8 cellular contexts compared by ENCODE assay signal in genomic region chr1:119647228-119647733, GRCh38. TPM values are rescaled to one million over a fixed set of nuclear protein-coding genes. Genes with fewer than 3 reads are reported as not detected.
DNase-seq lines count a peak whose midpoint lies in the region; ATAC-seq lines count a peak whose summit lies in the region.

No MANE protein-coding gene starts in this region.

- H3K4me1 ChIP-seq in skeletal muscle tissue (ENCODE audit: control insufficient read depth in 3 of 3, insufficient read depth in 3 of 3, low read length in 3 of 3) = peaks cover 6 to 16% (median 11%) of the 10 kb centered on the region in 3 donors

- H3K27ac Mint-ChIP-seq in activated CD4-positive, alpha-beta T cell treated with anti-CD3 and anti-CD28 coated beads for 36 hours = no peak overlapping the region
- H3K27ac Mint-ChIP-seq in activated CD4-positive, alpha-beta memory T cell treated with anti-CD3 and anti-CD28 coated beads, Interleukin-2, amount 10 ng/mL, durations not matched to agents 7 days and 5 days = no peak overlapping the region
- no peak overlapping the region for H3K27ac Mint-ChIP-seq in effector memory CD8-positive, alpha-beta T cell

- H3K36me3 ChIP-seq in skeletal muscle tissue (ENCODE audit: control insufficient read depth in 3 of 3, insufficient read depth in 3 of 3, low read length in 3 of 3) = no peaks in the 10 kb centered on the region

- H3K9me3 ChIP-seq in skeletal muscle tissue (ENCODE audit: control insufficient read depth in 3 of 3, low read length in 3 of 3) = no peaks in the 10 kb centered on the region

- CTCF ChIA-PET in activated CD4-positive, alpha-beta T cell treated with anti-CD3 and anti-CD28 coated beads for 36 hours (lab: Charles Lee) = interaction anchor here (0.6 to 1.7 kb wide), 3 partner anchors 9 to 129 kb away, joined by 3 to 6 read pairs (median 3); no protein-coding TSS in a partner anchor
- CTCF ChIA-PET in activated CD4-positive, alpha-beta memory T cell treated with anti-CD3 and anti-CD28 coated beads, Interleukin-2, amount 10 ng/mL, durations not matched to agents 7 days and 5 days (lab: Charles Lee) = interaction anchor here (2.1 kb wide), 1 partner anchor 29 kb away, joined by 19 read pairs; no protein-coding TSS in a partner anchor

- intact Hi-C loops in activated CD4-positive, alpha-beta T cell treated with anti-CD3 and anti-CD28 coated beads for 36 hours (cut with DNase I, micrococcal nuclease) = loop anchor here in 1 of 2 experiments (5.0 kb wide), 1 partner anchor 65 kb away; the partner anchor contains the start of gene PHGDH
- intact Hi-C loops in left ventricle myocardium superior (cut with micrococcal nuclease) = no loop called here

- H3K27me3 Mint-ChIP-seq in activated CD4-positive, alpha-beta T cell treated with anti-CD3 and anti-CD28 coated beads for 36 hours = peaks cover 64% of the 10 kb centered on the region
- peaks cover 79% of the 10 kb centered on the region for H3K27me3 Mint-ChIP-seq in activated CD4-positive, alpha-beta memory T cell treated with anti-CD3 and anti-CD28 coated beads, Interleukin-2, amount 10 ng/mL, durations not matched to agents 7 days and 5 days
- H3K27me3 Mint-ChIP-seq in effector memory CD8-positive, alpha-beta T cell = peaks cover 70 to 73% of the 10 kb centered on the region in 2 donors

- H3K36me3 Mint-ChIP-seq in activated CD4-positive, alpha-beta T cell treated with anti-CD3 and anti-CD28 coated beads for 36 hours (ENCODE audit: low read depth) = no peaks in the 10 kb centered on the region
- no peaks in the 10 kb centered on the region for H3K36me3 Mint-ChIP-seq in activated CD4-positive, alpha-beta memory T cell treated with anti-CD3 and anti-CD28 coated beads, Interleukin-2, amount 10 ng/mL, durations not matched to agents 7 days and 5 days (ENCODE audit: low read depth)
- no peaks in the 10 kb centered on the region for H3K36me3 Mint-ChIP-seq in effector memory CD8-positive, alpha-beta T cell (ENCODE audit: insufficient read depth)

- no peaks in the 10 kb centered on the region for H3K9me3 Mint-ChIP-seq in activated CD4-positive, alpha-beta T cell treated with anti-CD3 and anti-CD28 coated beads for 36 hours (ENCODE audit: low read depth)
- no peaks in the 10 kb centered on the region for H3K9me3 Mint-ChIP-seq in activated CD4-positive, alpha-beta memory T cell treated with anti-CD3 and anti-CD28 coated beads, Interleukin-2, amount 10 ng/mL, durations not matched to agents 7 days and 5 days
- H3K9me3 Mint-ChIP-seq in effector memory CD8-positive, alpha-beta T cell = no peaks in the 10 kb centered on the region

- no peak for ATAC-seq in activated CD4-positive, alpha-beta T cell treated with anti-CD3 and anti-CD28 coated beads for 36 hours
- ATAC-seq in left ventricle myocardium superior = peak; percentile 19
- no peak for ATAC-seq in effector memory CD8-positive, alpha-beta T cell (replicated peaks)

- POLR2A ChIA-PET in activated CD4-positive, alpha-beta T cell treated with anti-CD3 and anti-CD28 coated beads for 36 hours (lab: Charles Lee) = no interaction called here
- POLR2A ChIA-PET in activated CD4-positive, alpha-beta memory T cell treated with anti-CD3 and anti-CD28 coated beads, Interleukin-2, amount 10 ng/mL, durations not matched to agents 7 days and 5 days (lab: Charles Lee) = no interaction called here

- H3K27me3 ChIP-seq in skeletal muscle tissue (ENCODE audit: control insufficient read depth in 3 of 3, insufficient read depth in 3 of 3, low read length in 3 of 3) = no peaks in the 10 kb centered on the region

- DNase-seq in activated CD4-positive, alpha-beta T cell treated with anti-CD3 and anti-CD28 coated beads for 36 hours = no peak
- DNase-seq in activated CD4-positive, alpha-beta T cell treated with anti-CD3 and anti-CD28 coated beads for 1 hour = no peak
- DNase-seq in activated CD4-positive, alpha-beta memory T cell treated with anti-CD3 and anti-CD28 coated beads, Interleukin-2, amount 10 ng/mL, durations not matched to agents 7 days and 5 days = no peak
- DNase-seq in left ventricle myocardium superior = peak; percentile 44
- DNase-seq in KBM-7 = no peak
- DNase-seq in SHP77 (lab: John Stamatoyannopoulos, UW) = no peak
- DNase-seq in effector memory CD8-positive, alpha-beta T cell = no peak

- in situ Hi-C loops in KBM-7 (cut with MboI; ENCODE audit: low pct_unique_long_range_greater_than_20kb, low sequenced_read_pairs) = no loop called here

- H3K9ac ChIP-seq in skeletal muscle tissue (ENCODE audit: low read depth in 1 of 3, low read length in 3 of 3) = peak overlapping the region; percentile 84 to 94 (median 84)

- H3K27ac ChIP-seq in skeletal muscle tissue (ENCODE audit: low read depth, low read length) = peak overlapping the region; percentile 67

- H3K4me3 Mint-ChIP-seq in activated CD4-positive, alpha-beta T cell treated with anti-CD3 and anti-CD28 coated beads for 36 hours = peak overlapping the region; percentile 66
- peak overlapping the region; percentile 53 for H3K4me3 Mint-ChIP-seq in activated CD4-positive, alpha-beta memory T cell treated with anti-CD3 and anti-CD28 coated beads, Interleukin-2, amount 10 ng/mL, durations not matched to agents 7 days and 5 days
- no peak overlapping the region for H3K4me3 Mint-ChIP-seq in effector memory CD8-positive, alpha-beta T cell

- H3K4me1 Mint-ChIP-seq in activated CD4-positive, alpha-beta T cell treated with anti-CD3 and anti-CD28 coated beads for 36 hours = peaks cover 17% of the 10 kb centered on the region
- peaks cover 10% of the 10 kb centered on the region for H3K4me1 Mint-ChIP-seq in activated CD4-positive, alpha-beta memory T cell treated with anti-CD3 and anti-CD28 coated beads, Interleukin-2, amount 10 ng/mL, durations not matched to agents 7 days and 5 days
- H3K4me1 Mint-ChIP-seq in effector memory CD8-positive, alpha-beta T cell (ENCODE audit: low read depth in 2 of 2) = peaks cover 0 to 2% of the 10 kb centered on the region in 2 donors

- peak overlapping the region; percentile 89 to 95 (median 91) for H3K4me3 ChIP-seq in skeletal muscle tissue (ENCODE audit: low read length in 3 of 3)

RNA-seq across cellular contexts. Expression of gene ZNF697, which starts 0.8 kb away (rescaled TPM):
- under 1 TPM; 0.50 to 0.63 TPM for total RNA-seq in activated CD4-positive, alpha-beta T cell treated with anti-CD3 and anti-CD28 coated beads for 36 hours
- total RNA-seq in activated CD4-positive, alpha-beta memory T cell treated with anti-CD3 and anti-CD28 coated beads, Interleukin-2, amount 10 ng/mL, durations not matched to agents 7 days and 5 days = under 1 TPM; 0.13 to 0.15 TPM
- total RNA-seq in left ventricle myocardium superior (11.5 TPM), skeletal muscle tissue (13.6 TPM)

Comparison
In these comparisons a context has a peak if more than half of its experiments do, and no peak if none do; other contexts are left out.
1. H3K4me3 Mint-ChIP-seq: peak in activated CD4-positive, alpha-beta T cell treated with anti-CD3 and anti-CD28 coated beads for 36 hours (single experiment) and activated CD4-positive, alpha-beta memory T cell treated with anti-CD3 and anti-CD28 coated beads, Interleukin-2, amount 10 ng/mL, durations not matched to agents 7 days and 5 days (single experiment); none in effector memory CD8-positive, alpha-beta T cell (0 of 2).